20 cellular contexts compared by ENCODE assay signal in genomic region chr9:12730952-12731351, GRCh38. TPM values are rescaled to one million over a fixed set of nuclear protein-coding genes. Genes with fewer than 3 reads are reported as not detected.
DNase-seq lines count a peak whose midpoint lies in the region; FAIRE-seq and TF ChIP-seq lines count a peak whose summit lies in the region.
"Had no signal": no experiment of that assay in that cellular context is flagged by ENCODE, and none has a peak within 500 bp of the region (broad histone marks: within the 10 kb centered on the region; RNA-seq: fewer than 3 reads in every experiment).

No MANE protein-coding gene starts in this region.

- intact Hi-C loops in dorsolateral prefrontal cortex (cut with DNase I) (no loop called here), vagina (cut with DNase I) (no loop called here)

- TF ChIP-seq CTCF in dorsolateral prefrontal cortex (IDR thresholded peaks at IDR 0.05 in 54 of 56, conservative IDR thresholded peaks at IDR 0.05 in 2 of 56; ENCODE audit: low read depth in 1 of 56, partially characterized antibody in 56 of 56) (no peak), vagina (IDR thresholded peaks at IDR 0.05) (no peak)

- H3K27ac ChIP-seq in dorsolateral prefrontal cortex (no peak overlapping the region), vagina (no peak overlapping the region)
- H3K27ac ChIP-seq: 22Rv1; BLaER1 treated with 17β-estradiol and CSF1 and Interleukin-3, amounts not matched to agents 10 nM and 100 nM; C4-2B had no signal

- peak; percentile 82 for FAIRE-seq in A204.1 (lab: Jason Lieb, UNC)
- FAIRE-seq in TTC549 (lab: Jason Lieb, UNC), result peak; percentile 55
- peak; percentile 61 for FAIRE-seq in frontal cortex (lab: Jason Lieb, UNC)
- FAIRE-seq: D721Med, G401.6, GM12891, GM19239 had no signal

- no peak overlapping the region for H3K4me3 ChIP-seq in dorsolateral prefrontal cortex
- H3K4me3 ChIP-seq in vagina, result no peak overlapping the region
- H3K4me3 ChIP-seq: BLaER1 treated with 17β-estradiol and CSF1 and Interleukin-3, amounts not matched to agents 10 nM and 100 nM had no signal

- TF ChIP-seq POLR2A in vagina (IDR thresholded peaks at IDR 0.05), result no peak

- H3K27me3 ChIP-seq in dorsolateral prefrontal cortex, result peaks cover 0 to 4% (median 0%) of the 10 kb centered on the region in 45 donors
- H3K27me3 ChIP-seq in vagina, result no peaks in the 10 kb centered on the region
- H3K27me3 ChIP-seq: BLaER1 treated with 17β-estradiol and CSF1 and Interleukin-3, amounts not matched to agents 10 nM and 100 nM had no signal

- no peaks in the 10 kb centered on the region for H3K4me1 ChIP-seq in vagina
- H3K4me1 ChIP-seq: Caco-2 had no signal

- no peaks in the 10 kb centered on the region for H3K36me3 ChIP-seq in vagina
- H3K36me3 ChIP-seq: BLaER1 treated with 17β-estradiol and CSF1 and Interleukin-3, amounts not matched to agents 10 nM and 100 nM had no signal

- DNase-seq in frontal cortex (ENCODE audit: low spot score in 2 of 2) (no peak), dorsolateral prefrontal cortex (no peak), NCI-H146 treated with DMSO at 0.1 percent for 48 hours (lab: John Stamatoyannopoulos, UW; ENCODE audit: unreplicated experiment) (no peak), vagina (ENCODE audit: extremely low spot score in 2 of 2) (no peak)
- DNase-seq: ACHN; Caco-2; Calu3; CD4-positive, alpha-beta T cell; CD8-positive, alpha-beta T cell; DMS79 treated with DMSO at 0.1 percent for 48 hours; GF-D8 had no signal

- H3K9me3 ChIP-seq in vagina, result no peaks in the 10 kb centered on the region
- H3K9me3 ChIP-seq: BLaER1 treated with 17β-estradiol and CSF1 and Interleukin-3, amounts not matched to agents 10 nM and 100 nM; Caco-2 had no signal

RNA-seq across cellular contexts. Expression of gene TYRP1, which starts 37.8 kb away (rescaled TPM):
- 2.4 TPM for total RNA-seq in frontal cortex
- total RNA-seq in dorsolateral prefrontal cortex, result 1 to 10 TPM in 105 of 120 experiments, under 1 TPM in 14, not detected in 1; 0.26 to 8.9 (median 2.7) TPM
- total RNA-seq in vagina, result not detected
- total RNA-seq: Caco-2; Calu3; CD4-positive, alpha-beta T cell; CD8-positive, alpha-beta T cell had no signal

RNA-seq across cellular contexts. Expression of gene LURAP1L, which starts 43.9 kb away (rescaled TPM):
- total RNA-seq in frontal cortex (1.6 TPM), dorsolateral prefrontal cortex (10 to 100 TPM in 58 of 120 experiments, 1 to 10 TPM in 62; 2.9 to 37.9 (median 9.8) TPM), vagina (14.5 TPM)
- total RNA-seq: Caco-2; CD4-positive, alpha-beta T cell; CD8-positive, alpha-beta T cell had no signal
